1 cellular context compared by ENCODE assay signal in the genomic region with DNA sequence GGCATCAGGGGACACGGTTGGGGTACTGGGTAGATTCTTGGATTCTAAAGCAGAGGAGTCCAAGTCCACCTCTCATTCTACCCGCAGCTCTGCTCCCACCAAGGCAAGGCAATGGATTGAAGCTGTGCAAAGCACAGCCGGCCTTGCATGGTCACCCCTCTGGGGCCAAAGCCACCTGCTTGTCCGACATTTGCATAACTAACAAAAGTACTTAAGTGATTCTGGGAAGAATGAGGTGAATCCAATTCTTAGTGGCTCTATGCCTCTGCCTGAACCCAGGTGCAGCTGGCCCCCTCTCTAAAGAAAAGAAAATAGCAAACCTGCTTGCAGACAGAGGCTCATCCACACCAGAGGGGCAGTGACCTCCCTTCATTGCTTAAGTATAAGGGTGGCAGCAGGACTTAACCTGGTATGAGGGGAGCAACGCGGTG.
TF ChIP-seq lines count a peak whose summit lies in the region.

No MANE protein-coding gene starts in this region.

TF ChIP-seq in WTC11, 78 proteins besides CTCF, POLR2A, EP300 and RAD21 (continued from another document):
- TF ChIP-seq, protein P1, sequence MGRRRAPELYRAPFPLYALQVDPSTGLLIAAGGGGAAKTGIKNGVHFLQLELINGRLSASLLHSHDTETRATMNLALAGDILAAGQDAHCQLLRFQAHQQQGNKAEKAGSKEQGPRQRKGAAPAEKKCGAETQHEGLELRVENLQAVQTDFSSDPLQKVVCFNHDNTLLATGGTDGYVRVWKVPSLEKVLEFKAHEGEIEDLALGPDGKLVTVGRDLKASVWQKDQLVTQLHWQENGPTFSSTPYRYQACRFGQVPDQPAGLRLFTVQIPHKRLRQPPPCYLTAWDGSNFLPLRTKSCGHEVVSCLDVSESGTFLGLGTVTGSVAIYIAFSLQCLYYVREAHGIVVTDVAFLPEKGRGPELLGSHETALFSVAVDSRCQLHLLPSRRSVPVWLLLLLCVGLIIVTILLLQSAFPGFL (CRISPR knock-in tag; IDR thresholded peaks at IDR 0.05; ENCODE audit: borderline replicate concordance) = no peak
- TF ChIP-seq RELA (CRISPR knock-in tag; IDR thresholded peaks at IDR 0.05; ENCODE audit: borderline replicate concordance) (no peak), ZBTB21 (CRISPR knock-in tag; IDR thresholded peaks at IDR 0.05; ENCODE audit: borderline replicate concordance) (peak; percentile 42), EMX1 (CRISPR knock-in tag; IDR thresholded peaks at IDR 0.05) (no peak), FOXP1 (CRISPR knock-in tag; IDR thresholded peaks at IDR 0.05; ENCODE audit: borderline replicate concordance) (no peak), SMAD3 (CRISPR knock-in tag; IDR thresholded peaks at IDR 0.05; ENCODE audit: borderline replicate concordance) (peak; percentile 78; the same call in 1 of the 2 replicates), ZNF416 (CRISPR knock-in tag; IDR thresholded peaks at IDR 0.05) (no peak; the same call in 1 of the 2 replicates), PRRX2 (CRISPR knock-in tag; IDR thresholded peaks at IDR 0.05) (peak; percentile 58; the same call in 1 of the 2 replicates), ATF1 (CRISPR knock-in tag; IDR thresholded peaks at IDR 0.05) (no peak), FOXK1 (CRISPR knock-in tag; IDR thresholded peaks at IDR 0.05) (0 out of 2 replicates have a peak, but pooled peaks have one; percentile 29), ETV6 (CRISPR knock-in tag; IDR thresholded peaks at IDR 0.05) (peak; percentile 39; the same call in 1 of the 2 replicates), TEAD4 (CRISPR knock-in tag; IDR thresholded peaks at IDR 0.05) (peak; percentile 33; the same call in 1 of the 2 replicates), NFE2L1 (CRISPR knock-in tag; IDR thresholded peaks at IDR 0.05) (no peak)
- TF ChIP-seq, protein P2, sequence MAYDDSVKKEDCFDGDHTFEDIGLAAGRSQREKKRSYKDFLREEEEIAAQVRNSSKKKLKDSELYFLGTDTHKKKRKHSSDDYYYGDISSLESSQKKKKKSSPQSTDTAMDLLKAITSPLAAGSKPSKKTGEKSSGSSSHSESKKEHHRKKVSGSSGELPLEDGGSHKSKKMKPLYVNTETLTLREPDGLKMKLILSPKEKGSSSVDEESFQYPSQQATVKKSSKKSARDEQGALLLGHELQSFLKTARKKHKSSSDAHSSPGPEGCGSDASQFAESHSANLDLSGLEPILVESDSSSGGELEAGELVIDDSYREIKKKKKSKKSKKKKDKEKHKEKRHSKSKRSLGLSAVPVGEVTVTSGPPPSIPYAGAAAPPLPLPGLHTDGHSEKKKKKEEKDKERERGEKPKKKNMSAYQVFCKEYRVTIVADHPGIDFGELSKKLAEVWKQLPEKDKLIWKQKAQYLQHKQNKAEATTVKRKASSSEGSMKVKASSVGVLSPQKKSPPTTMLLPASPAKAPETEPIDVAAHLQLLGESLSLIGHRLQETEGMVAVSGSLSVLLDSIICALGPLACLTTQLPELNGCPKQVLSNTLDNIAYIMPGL (CRISPR knock-in tag; IDR thresholded peaks at IDR 0.05) = 0 out of 2 replicates have a peak, but pooled peaks have one; percentile 4
- TF ChIP-seq, protein P3, sequence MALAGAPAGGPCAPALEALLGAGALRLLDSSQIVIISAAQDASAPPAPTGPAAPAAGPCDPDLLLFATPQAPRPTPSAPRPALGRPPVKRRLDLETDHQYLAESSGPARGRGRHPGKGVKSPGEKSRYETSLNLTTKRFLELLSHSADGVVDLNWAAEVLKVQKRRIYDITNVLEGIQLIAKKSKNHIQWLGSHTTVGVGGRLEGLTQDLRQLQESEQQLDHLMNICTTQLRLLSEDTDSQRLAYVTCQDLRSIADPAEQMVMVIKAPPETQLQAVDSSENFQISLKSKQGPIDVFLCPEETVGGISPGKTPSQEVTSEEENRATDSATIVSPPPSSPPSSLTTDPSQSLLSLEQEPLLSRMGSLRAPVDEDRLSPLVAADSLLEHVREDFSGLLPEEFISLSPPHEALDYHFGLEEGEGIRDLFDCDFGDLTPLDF (CRISPR knock-in tag; IDR thresholded peaks at IDR 0.05) = no peak
- TF ChIP-seq, protein P4, sequence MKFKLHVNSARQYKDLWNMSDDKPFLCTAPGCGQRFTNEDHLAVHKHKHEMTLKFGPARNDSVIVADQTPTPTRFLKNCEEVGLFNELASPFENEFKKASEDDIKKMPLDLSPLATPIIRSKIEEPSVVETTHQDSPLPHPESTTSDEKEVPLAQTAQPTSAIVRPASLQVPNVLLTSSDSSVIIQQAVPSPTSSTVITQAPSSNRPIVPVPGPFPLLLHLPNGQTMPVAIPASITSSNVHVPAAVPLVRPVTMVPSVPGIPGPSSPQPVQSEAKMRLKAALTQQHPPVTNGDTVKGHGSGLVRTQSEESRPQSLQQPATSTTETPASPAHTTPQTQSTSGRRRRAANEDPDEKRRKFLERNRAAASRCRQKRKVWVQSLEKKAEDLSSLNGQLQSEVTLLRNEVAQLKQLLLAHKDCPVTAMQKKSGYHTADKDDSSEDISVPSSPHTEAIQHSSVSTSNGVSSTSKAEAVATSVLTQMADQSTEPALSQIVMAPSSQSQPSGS (CRISPR knock-in tag; IDR thresholded peaks at IDR 0.05; ENCODE audit: borderline replicate concordance, low read depth) = no peak
